Comparison of ENCODE assay signal across 11 cellular contexts in the genomic region with DNA sequence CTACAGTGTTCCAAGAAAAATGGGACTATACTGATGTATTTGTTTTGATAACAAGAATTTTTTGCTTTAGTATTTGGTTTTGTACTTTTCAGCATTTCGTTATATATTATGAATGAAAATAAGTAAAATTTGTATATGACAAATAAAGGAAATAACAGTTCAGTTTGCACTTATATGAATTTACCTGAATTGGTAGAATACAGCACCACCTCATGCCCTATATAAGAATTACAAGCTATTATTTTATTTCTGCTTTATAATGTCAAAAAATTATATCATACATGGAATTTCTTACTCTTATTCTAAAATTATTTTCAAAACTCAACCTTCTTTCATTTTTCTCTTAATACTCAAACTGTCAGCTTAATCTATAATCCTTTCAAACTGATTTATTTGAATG. TPM values are rescaled to one million over a fixed set of nuclear protein-coding genes. Genes with fewer than 3 reads are reported as not detected.
DNase-seq lines count a peak whose midpoint lies in the region; ATAC-seq, FAIRE-seq and TF ChIP-seq lines count a peak whose summit lies in the region.
"Had no signal": no experiment of that assay in that cellular context is flagged by ENCODE, and none has a peak within 500 bp of the region (broad histone marks: within the 10 kb centered on the region; RNA-seq: fewer than 3 reads in every experiment).

No MANE protein-coding gene starts in this region.

- no peak for TF ChIP-seq POLR2A in NB4 (IDR thresholded peaks at IDR 0.05; ENCODE audit: extremely low read depth, insufficient read length)

- intact Hi-C loops in colonic mucosa (cut with DNase I) (no loop called here), pancreas (cut with DNase I) (no loop called here)

- 44 to 52% methylated on average over 1 of the region's 1 CpG for WGBS in pancreas, 2 donors

- no peak for TF ChIP-seq CTCF in NB4 (IDR thresholded peaks at IDR 0.05; ENCODE audit: low read depth, low read length)
- peak; percentile 49 for TF ChIP-seq CTCF in colonic mucosa (IDR thresholded peaks at IDR 0.05)
- TF ChIP-seq CTCF in pancreas (IDR thresholded peaks at IDR 0.05) = peak in 3 of 4 donors; percentile 11 to 14 (median 12)

- H3K4me3 ChIP-seq in NB4 (ENCODE audit: low read depth, low read length) = no peak overlapping the region
- no peak overlapping the region for H3K4me3 ChIP-seq in colonic mucosa
- H3K4me3 ChIP-seq in pancreas = no peak overlapping the region
- H3K4me3 ChIP-seq: BLaER1 had no signal

- ATAC-seq in pancreas = no peak
- no peak for ATAC-seq in GM21576 (IDR thresholded peaks at IDR 0.05; ENCODE audit: unreplicated experiment)

- H3K27me3 ChIP-seq in colonic mucosa (no peaks in the 10 kb centered on the region), pancreas (no peaks in the 10 kb centered on the region)
- H3K27me3 ChIP-seq: BLaER1 had no signal

- H3K36me3 ChIP-seq in colonic mucosa (no peaks in the 10 kb centered on the region), pancreas (no peaks in the 10 kb centered on the region)

- H3K9me3 ChIP-seq in colonic mucosa (no peaks in the 10 kb centered on the region), pancreas (no peaks in the 10 kb centered on the region)
- H3K9me3 ChIP-seq: BLaER1 had no signal

- H3K27ac ChIP-seq in colonic mucosa (no peak overlapping the region), pancreas (no peak overlapping the region)
- H3K27ac ChIP-seq: BLaER1 had no signal

- peak; percentile 21 for DNase-seq in NCI-H2171 treated with DMSO at 0.1 percent for 48 hours (lab: John Stamatoyannopoulos, UW)
- DNase-seq in NCI-H2171 (lab: John Stamatoyannopoulos, UW) = no peak
- DNase-seq in NB4 (ENCODE audit: low read depth) = peak; percentile 7
- no peak for DNase-seq in colonic mucosa
- DNase-seq in pancreas = no peak
- no peak for DNase-seq in occipital lobe (lab: John Stamatoyannopoulos, UW)
- no peak for DNase-seq in stimulated activated CD4-positive, alpha-beta T cell treated with anti-CD3 and anti-CD28 coated beads, Interleukin-15, amount 100 ng/mL, for 24 hours
- DNase-seq: activated CD4-positive, CD25-positive, alpha-beta regulatory T cell; effector CD4-positive, alpha-beta T cell had no signal

- no peaks in the 10 kb centered on the region for H3K4me1 ChIP-seq in colonic mucosa
- no peaks in the 10 kb centered on the region for H3K4me1 ChIP-seq in pancreas
- H3K4me1 ChIP-seq: BLaER1 had no signal

- no peak overlapping the region for H3K9ac ChIP-seq in colonic mucosa (ENCODE audit: low read depth in 2 of 2, low read length in 2 of 2)
- H3K9ac ChIP-seq: BLaER1 had no signal

- peak; percentile 89 for FAIRE-seq in pancreas (lab: Jason Lieb, UNC)

RNA-seq across cellular contexts. Expression of gene EFCAB7, which starts 14.6 kb away (rescaled TPM):
- 1 to 10 TPM; 2.0 to 3.8 TPM for total RNA-seq in colonic mucosa
- total RNA-seq in pancreas = 1 to 10 TPM; 2.0 to 4.5 (median 3.2) TPM
- 1 to 10 TPM; 3.6 TPM for polyA plus RNA-seq in pancreas
- 51.5 TPM for total RNA-seq in occipital lobe

RNA-seq across cellular contexts. Expression of gene ITGB3BP, which starts 14.9 kb away (rescaled TPM):
- total RNA-seq in colonic mucosa (10 to 100 TPM; 14.5 to 19.7 TPM), pancreas (10 to 100 TPM in 1 of 6 donors, 1 to 10 TPM in 5; 4.3 to 15.5 (median 7.4) TPM), occipital lobe (36.8 TPM)
- polyA plus RNA-seq in pancreas = 10 to 100 TPM in 1 of 2 donors, 1 to 10 TPM in 1; 7.9 to 18.0 TPM

RNA-seq across cellular contexts. Expression of gene PGM1, which starts 55.3 kb away (rescaled TPM):
- total RNA-seq in colonic mucosa = 100 to 1,000 TPM; 104 to 146 TPM
- total RNA-seq in pancreas = 100 to 1,000 TPM in 1 of 6 donors, 10 to 100 TPM in 5; 55.6 to 106 (median 68.0) TPM
- polyA plus RNA-seq in pancreas = 10 to 100 TPM; 19.8 to 21.7 TPM
- 20.6 TPM for total RNA-seq in occipital lobe

Comparison
In these comparisons a context has a peak if more than half of its experiments do, and no peak if none do; other contexts are left out.
1. DNase-seq: peak in NCI-H2171 treated with DMSO at 0.1 percent for 48 hours (single experiment) and NB4 (single experiment); none in NCI-H2171 (single experiment), colonic mucosa (single experiment), pancreas (0 of 6), occipital lobe (single experiment) and stimulated activated CD4-positive, alpha-beta T cell treated with anti-CD3 and anti-CD28 coated beads, Interleukin-15, amount 100 ng/mL, for 24 hours (single experiment).